8 cellular contexts compared by ENCODE assay signal in genomic region chr5:72018158-72018803, GRCh38.
DNase-seq lines count a peak whose midpoint lies in the region; ATAC-seq and TF ChIP-seq lines count a peak whose summit lies in the region.

No MANE protein-coding gene starts in this region.

- H3K9ac ChIP-seq in endodermal cell (ENCODE audit: extremely low read depth, low read length, poor library complexity, severe bottlenecking): no peak overlapping the region

- peak; percentile 99 for TF ChIP-seq CTCF in endodermal cell (conservative IDR thresholded peaks at IDR 0.05)
- TF ChIP-seq CTCF in nephron progenitor cell (IDR thresholded peaks at IDR 0.05): peak; percentile 91
- peak; percentile 67 to 88 (median 80) for TF ChIP-seq CTCF in upper lobe of left lung (IDR thresholded peaks at IDR 0.05)

- no peak overlapping the region for H3K27ac ChIP-seq in endodermal cell (ENCODE audit: low read depth, low read length)
- no peak overlapping the region for H3K27ac ChIP-seq in upper lobe of left lung

- no peak overlapping the region for H3K4me3 Mint-ChIP-seq in endodermal cell
- H3K4me3 Mint-ChIP-seq in nephron progenitor cell: no peak overlapping the region

- DNase-seq in 8988T: peak; percentile 38
- peak; percentile 18 for DNase-seq in NCI-H146 treated with DMSO at 0.1 percent for 48 hours (lab: John Stamatoyannopoulos, UW; ENCODE audit: unreplicated experiment)
- peak; percentile 78 to 81 for DNase-seq in activated CD4-positive, alpha-beta T cell treated with anti-CD3 and anti-CD28 coated beads, Interleukin-2, amount 50 U/mL, for 48 hours
- peak; percentile 89 for DNase-seq in endodermal cell
- peak; percentile 66 for DNase-seq in nephron progenitor cell
- DNase-seq in upper lobe of left lung: peak in 1 of 2 donors; percentile 29

- H3K4me1 Mint-ChIP-seq in endodermal cell (peaks cover 11% of the 10 kb centered on the region), nephron progenitor cell (peaks cover 54% of the 10 kb centered on the region)

- no peak overlapping the region for H3K4me3 ChIP-seq in endodermal cell (ENCODE audit: low read length)
- no peak overlapping the region for H3K4me3 ChIP-seq in upper lobe of left lung

- peaks cover 8% of the 10 kb centered on the region for H3K27me3 Mint-ChIP-seq in endodermal cell (ENCODE audit: insufficient read depth)
- H3K27me3 Mint-ChIP-seq in nephron progenitor cell (ENCODE audit: low read depth, poor library complexity): peaks cover 12% of the 10 kb centered on the region

- WGBS in endodermal cell (ENCODE audit: insufficient coverage in 1 of 2, insufficient read length in 1 of 2), 2 experiments: 33 to 44% methylated on average over 1 of the region's 1 CpG
- WGBS in upper lobe of left lung, 2 donors: 23 to 31% methylated on average over 1 of the region's 1 CpG

- ATAC-seq in GM18502 (IDR thresholded peaks at IDR 0.05; ENCODE audit: poor library complexity, unreplicated experiment): peak; percentile 57
- ATAC-seq in upper lobe of left lung (ENCODE audit: low FRiP score in 2 of 2): peak in 1 of 2 donors; percentile 51
- ATAC-seq in HG02938 (IDR thresholded peaks at IDR 0.05; ENCODE audit: unreplicated experiment): no peak

- H3K27me3 ChIP-seq in endodermal cell (ENCODE audit: control insufficient read depth, insufficient read depth, low read length, poor library complexity, severe bottlenecking) (no peaks in the 10 kb centered on the region), upper lobe of left lung (no peaks in the 10 kb centered on the region)

- H3K36me3 Mint-ChIP-seq in endodermal cell (ENCODE audit: low read depth) (no peaks in the 10 kb centered on the region), nephron progenitor cell (ENCODE audit: low read depth) (no peaks in the 10 kb centered on the region)

- no peak for TF ChIP-seq POLR2A in upper lobe of left lung (IDR thresholded peaks at IDR 0.05)

- H3K4me1 ChIP-seq in endodermal cell (ENCODE audit: control insufficient read depth, insufficient read depth, low read length): no peaks in the 10 kb centered on the region
- no peaks in the 10 kb centered on the region for H3K4me1 ChIP-seq in upper lobe of left lung

- H3K9me3 ChIP-seq in endodermal cell (ENCODE audit: control insufficient read depth, low read length) (peaks cover 4% of the 10 kb centered on the region), upper lobe of left lung (no peaks in the 10 kb centered on the region)

- H3K36me3 ChIP-seq in endodermal cell (ENCODE audit: control insufficient read depth, insufficient read depth, low read length) (no peaks in the 10 kb centered on the region), upper lobe of left lung (no peaks in the 10 kb centered on the region)

- no peak for TF ChIP-seq EP300 in upper lobe of left lung (IDR thresholded peaks at IDR 0.05)

- H3K27ac Mint-ChIP-seq in endodermal cell: no peak overlapping the region
- H3K27ac Mint-ChIP-seq in nephron progenitor cell: no peak overlapping the region

- H3K9me3 Mint-ChIP-seq in endodermal cell: no peaks in the 10 kb centered on the region
- peaks cover 7% of the 10 kb centered on the region for H3K9me3 Mint-ChIP-seq in nephron progenitor cell
